Comparison of ENCODE assay signal across 1 cellular context in genomic region chr17:80984749-80985148, GRCh38.
TF ChIP-seq lines count a peak whose summit lies in the region.

No MANE protein-coding gene starts in this region.

TF ChIP-seq in K562, 482 proteins besides CTCF, POLR2A, EP300 and RAD21:
- TF ChIP-seq BHLHE40 (IDR thresholded peaks at IDR 0.05; ENCODE audit: low read length): peak; percentile 92
- TF ChIP-seq SETDB1 (IDR thresholded peaks at IDR 0.05; ENCODE audit: low read length): no peak
- no peak for TF ChIP-seq IRF2 (CRISPR knock-in tag; IDR thresholded peaks at IDR 0.05)
- peak; percentile 89 for TF ChIP-seq TFE3 (CRISPR knock-in tag; IDR thresholded peaks at IDR 0.05)
- TF ChIP-seq, protein P1, sequence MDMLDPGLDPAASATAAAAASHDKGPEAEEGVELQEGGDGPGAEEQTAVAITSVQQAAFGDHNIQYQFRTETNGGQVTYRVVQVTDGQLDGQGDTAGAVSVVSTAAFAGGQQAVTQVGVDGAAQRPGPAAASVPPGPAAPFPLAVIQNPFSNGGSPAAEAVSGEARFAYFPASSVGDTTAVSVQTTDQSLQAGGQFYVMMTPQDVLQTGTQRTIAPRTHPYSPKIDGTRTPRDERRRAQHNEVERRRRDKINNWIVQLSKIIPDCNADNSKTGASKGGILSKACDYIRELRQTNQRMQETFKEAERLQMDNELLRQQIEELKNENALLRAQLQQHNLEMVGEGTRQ (CRISPR knock-in tag; IDR thresholded peaks at IDR 0.05): peak; percentile 75
- peak; percentile 91 for TF ChIP-seq TOE1 (IDR thresholded peaks at IDR 0.05; ENCODE audit: borderline replicate concordance)
- TF ChIP-seq TOE1 (CRISPR knock-in tag; IDR thresholded peaks at IDR 0.05; ENCODE audit: borderline replicate concordance, low read depth): no peak
- peak; percentile 54; the same call in 1 of the 2 replicates for TF ChIP-seq MITF (IDR thresholded peaks at IDR 0.05)
- TF ChIP-seq, protein P2, sequence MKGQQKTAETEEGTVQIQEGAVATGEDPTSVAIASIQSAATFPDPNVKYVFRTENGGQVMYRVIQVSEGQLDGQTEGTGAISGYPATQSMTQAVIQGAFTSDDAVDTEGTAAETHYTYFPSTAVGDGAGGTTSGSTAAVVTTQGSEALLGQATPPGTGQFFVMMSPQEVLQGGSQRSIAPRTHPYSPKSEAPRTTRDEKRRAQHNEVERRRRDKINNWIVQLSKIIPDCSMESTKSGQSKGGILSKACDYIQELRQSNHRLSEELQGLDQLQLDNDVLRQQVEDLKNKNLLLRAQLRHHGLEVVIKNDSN (CRISPR knock-in tag; IDR thresholded peaks at IDR 0.05): peak; percentile 84
- TF ChIP-seq, protein P3, sequence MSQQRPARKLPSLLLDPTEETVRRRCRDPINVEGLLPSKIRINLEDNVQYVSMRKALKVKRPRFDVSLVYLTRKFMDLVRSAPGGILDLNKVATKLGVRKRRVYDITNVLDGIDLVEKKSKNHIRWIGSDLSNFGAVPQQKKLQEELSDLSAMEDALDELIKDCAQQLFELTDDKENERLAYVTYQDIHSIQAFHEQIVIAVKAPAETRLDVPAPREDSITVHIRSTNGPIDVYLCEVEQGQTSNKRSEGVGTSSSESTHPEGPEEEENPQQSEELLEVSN (IDR thresholded peaks at IDR 0.05; ENCODE audit: borderline replicate concordance in 1 of 2, extremely low read depth in 1 of 2, insufficient read depth in 1 of 2, insufficient read length in 1 of 2, low read depth in 1 of 2, low read length in 1 of 2, poor library complexity in 1 of 2, severe bottlenecking in 1 of 2): peak in 1 of 2 experiments; percentile 37
- TF ChIP-seq COPS2 (conservative IDR thresholded peaks at IDR 0.05): no peak
- TF ChIP-seq TAF9B (IDR thresholded peaks at IDR 0.05; ENCODE audit: partially characterized antibody): no peak
- peak; percentile 78 for TF ChIP-seq RAD51 (IDR thresholded peaks at IDR 0.05; ENCODE audit: borderline replicate concordance, low read depth)
